In the genomic region with DNA sequence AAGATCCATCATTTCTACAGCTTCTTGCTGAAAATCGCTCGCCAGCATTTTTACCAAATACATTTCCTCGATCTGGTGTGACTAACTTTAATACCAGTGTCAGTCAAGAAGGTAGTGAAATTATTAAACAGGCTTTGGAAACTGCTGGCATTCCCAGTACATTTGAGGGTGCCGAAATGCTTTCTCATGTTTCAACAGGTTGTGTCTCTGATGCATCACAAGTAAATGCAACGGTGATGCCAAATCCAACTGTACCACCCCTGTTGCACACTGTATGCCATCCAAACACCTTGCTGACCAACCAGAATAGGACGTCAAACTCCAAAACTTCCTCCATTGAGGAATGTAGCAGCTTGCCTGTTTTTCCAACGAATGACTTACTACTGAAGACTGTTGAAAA, we compare ENCODE assay signal across 10 cellular contexts.
"Had no signal": no experiment of that assay in that cellular context is flagged by ENCODE, and none has a peak within 500 bp of the region (broad histone marks: within the 10 kb centered on the region; RNA-seq: fewer than 3 reads in every experiment).

No MANE protein-coding gene starts in this region.

- ATAC-seq: HepG2 had no signal

- DNase-seq: GOT3, HCEC 1CT, HFFc6, Karpas-422, KBM-7 had no signal

- H3K27me3 Mint-ChIP-seq: IgD-negative memory B cell had no signal

- H3K9me3 Mint-ChIP-seq: HFFc6, IgD-negative memory B cell had no signal

- H3K27ac ChIP-seq: HL-60, KMS-11 had no signal

- H3K4me3 Mint-ChIP-seq: H9, HFFc6, IgD-negative memory B cell had no signal

- H3K27ac Mint-ChIP-seq: H9, HFFc6, IgD-negative memory B cell had no signal

- H3K4me2 ChIP-seq: KMS-11 had no signal
